Comparison of ENCODE assay signal across 17 cellular contexts in the genomic region with DNA sequence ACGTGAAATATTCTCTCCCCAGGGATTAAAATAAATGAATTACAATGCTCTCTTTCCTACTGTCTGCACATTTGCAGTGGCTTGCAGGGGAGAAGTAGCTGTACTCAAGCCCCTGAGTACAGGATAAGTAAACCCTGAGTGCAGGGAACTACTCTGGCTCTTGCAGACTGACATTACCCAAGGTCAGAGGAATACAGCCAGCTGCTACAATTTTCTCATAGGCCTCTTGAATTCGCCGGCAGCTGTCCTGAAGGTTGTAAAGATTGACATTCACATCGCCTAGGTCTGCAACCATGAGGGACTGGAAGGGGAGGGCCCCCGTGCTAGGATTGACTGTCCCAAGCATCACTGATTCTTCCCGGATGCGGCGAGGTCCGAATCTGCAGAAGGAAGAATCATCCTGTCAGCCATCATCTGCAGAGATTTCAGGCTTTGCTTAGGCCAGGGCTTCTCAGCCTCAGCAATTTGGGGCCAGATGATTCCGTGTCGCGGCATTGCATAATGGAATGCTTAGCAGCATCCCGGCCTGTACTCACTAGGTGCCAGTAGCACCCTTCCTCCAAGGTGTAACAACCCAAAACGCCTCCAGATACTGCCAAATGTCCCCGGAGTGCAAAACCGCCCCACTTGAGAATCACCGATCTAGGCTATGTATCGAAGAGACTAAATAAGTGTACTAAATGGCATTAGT. TPM values are rescaled to one million over a fixed set of nuclear protein-coding genes. Genes with fewer than 3 reads are reported as not detected.
DNase-seq lines count a peak whose midpoint lies in the region; ATAC-seq and TF ChIP-seq lines count a peak whose summit lies in the region.
"Had no signal": no experiment of that assay in that cellular context is flagged by ENCODE, and none has a peak within 500 bp of the region (broad histone marks: within the 10 kb centered on the region; RNA-seq: fewer than 3 reads in every experiment).

No MANE protein-coding gene starts in this region.

- no peaks in the 10 kb centered on the region for H4K20me1 ChIP-seq in mammary epithelial cell (ENCODE audit: insufficient read depth, low read length)

- H3K36me3 ChIP-seq in liver (ENCODE audit: control insufficient read depth in 4 of 4, insufficient read depth in 3 of 4, low read depth in 1 of 4, low read length in 3 of 4) = no peaks in the 10 kb centered on the region
- H3K36me3 ChIP-seq in mammary epithelial cell (ENCODE audit: insufficient read depth, low read length) = no peaks in the 10 kb centered on the region
- H3K36me3 ChIP-seq: brain microvascular endothelial cell, right atrium auricular region had no signal

- no TSS peak for BruUV-seq in mammary epithelial cell (replicated peaks; lab: Mats Ljungman, UMichigan)

- dilution Hi-C loops in mammary epithelial cell (cut with HindIII; ENCODE audit: low sequenced_read_pairs) = no loop called here

- H3K79me2 ChIP-seq in mammary epithelial cell (ENCODE audit: insufficient read depth, low read length) = no peaks in the 10 kb centered on the region

- H3K27me3 Mint-ChIP-seq in activated naive CD4-positive, alpha-beta T cell treated with anti-CD3 and anti-CD28 coated beads, Interleukin-2, amount 50 U/mL, for 24 hours = no peaks in the 10 kb centered on the region
- H3K27me3 Mint-ChIP-seq in activated CD4-positive, alpha-beta memory T cell treated with anti-CD3 and anti-CD28 coated beads for 36 hours = no peaks in the 10 kb centered on the region
- peaks cover 6% of the 10 kb centered on the region for H3K27me3 Mint-ChIP-seq in type B pancreatic cell

- no peak for DNase-seq in activated naive CD4-positive, alpha-beta T cell (lab: John Stamatoyannopoulos, UW)
- DNase-seq in activated CD4-positive, alpha-beta memory T cell treated with anti-CD3 and anti-CD28 coated beads for 36 hours = no peak
- no peak for DNase-seq in type B pancreatic cell (ENCODE audit: extremely low spot score, unreplicated experiment)
- no peak for DNase-seq in mammary epithelial cell
- no peak for DNase-seq in NCI-H1694 (lab: John Stamatoyannopoulos, UW)
- DNase-seq: activated effector memory CD4-positive, alpha-beta T cell treated with anti-CD3 and anti-CD28 coated beads, Interleukin-2, amount 50 U/mL, for 16 hours; AML-193; brain microvascular endothelial cell; DMS 273 treated with DMSO at 0.1 percent for 48 hours; dorsolateral prefrontal cortex; GF-D8; GM23248; NCI-H1417 had no signal

- H3K9ac ChIP-seq in liver (ENCODE audit: low read depth in 1 of 2, low read length in 2 of 2) (no peak overlapping the region), mammary epithelial cell (ENCODE audit: insufficient read depth, low read length) (no peak overlapping the region)
- H3K9ac ChIP-seq: GM23248 had no signal

- POLR2A ChIA-PET in activated CD4-positive, alpha-beta memory T cell treated with anti-CD3 and anti-CD28 coated beads for 36 hours (lab: Charles Lee) = interaction anchor here (0.9 kb wide), 1 partner anchor 35 kb away, joined by 3 read pairs; no protein-coding TSS in a partner anchor

- intact Hi-C loops in activated CD4-positive, alpha-beta memory T cell treated with anti-CD3 and anti-CD28 coated beads for 36 hours (cut with micrococcal nuclease) = no loop called here
- intact Hi-C loops in mammary epithelial cell (cut with micrococcal nuclease) = no loop called here

- H3K36me3 Mint-ChIP-seq in activated naive CD4-positive, alpha-beta T cell treated with anti-CD3 and anti-CD28 coated beads, Interleukin-2, amount 50 U/mL, for 24 hours = peaks cover 16% of the 10 kb centered on the region
- peaks cover 15% of the 10 kb centered on the region for H3K36me3 Mint-ChIP-seq in activated CD4-positive, alpha-beta memory T cell treated with anti-CD3 and anti-CD28 coated beads for 36 hours
- H3K36me3 Mint-ChIP-seq in type B pancreatic cell = no peaks in the 10 kb centered on the region

- no peak overlapping the region for H3K4me2 ChIP-seq in mammary epithelial cell (ENCODE audit: insufficient read depth, low read depth, low read length)

- CTCF ChIA-PET in activated CD4-positive, alpha-beta memory T cell treated with anti-CD3 and anti-CD28 coated beads for 36 hours (lab: Charles Lee) = no interaction called here
- CTCF ChIA-PET in mammary epithelial cell (lab: Charles Lee; ENCODE audit: low non-redundant PET) = no interaction called here

- TF ChIP-seq RAD21 in liver (IDR thresholded peaks at IDR 0.05) = peak; percentile 16 to 47

- H3K9me3 Mint-ChIP-seq in activated naive CD4-positive, alpha-beta T cell treated with anti-CD3 and anti-CD28 coated beads, Interleukin-2, amount 50 U/mL, for 24 hours = no peaks in the 10 kb centered on the region
- H3K9me3 Mint-ChIP-seq in activated CD4-positive, alpha-beta memory T cell treated with anti-CD3 and anti-CD28 coated beads for 36 hours = no peaks in the 10 kb centered on the region
- H3K9me3 Mint-ChIP-seq in type B pancreatic cell = no peaks in the 10 kb centered on the region

- H3K4me1 ChIP-seq in liver (ENCODE audit: control insufficient read depth in 4 of 4, insufficient read depth in 4 of 4, low read length in 3 of 4) (peaks cover 5 to 39% (median 34%) of the 10 kb centered on the region in 4 donors), mammary epithelial cell (ENCODE audit: insufficient read depth, low read length) (peaks cover 13% of the 10 kb centered on the region)

- TF ChIP-seq CTCF in liver (IDR thresholded peaks at IDR 0.05; ENCODE audit: low read depth, low read length, missing input control) (no peak), type B pancreatic cell (conservative IDR thresholded peaks at IDR 0.05) (no peak), mammary epithelial cell (conservative IDR thresholded peaks at IDR 0.05 in 1 of 2, IDR thresholded peaks at IDR 0.05 in 1 of 2; ENCODE audit: extremely low read depth in 1 of 2, insufficient read depth in 1 of 2, low read depth in 1 of 2, low read length in 2 of 2) (no peak)

- H3K4me3 Mint-ChIP-seq in activated naive CD4-positive, alpha-beta T cell treated with anti-CD3 and anti-CD28 coated beads, Interleukin-2, amount 50 U/mL, for 24 hours = peak overlapping the region; percentile 82
- H3K4me3 Mint-ChIP-seq in activated CD4-positive, alpha-beta memory T cell treated with anti-CD3 and anti-CD28 coated beads for 36 hours = peak overlapping the region; percentile 74
- peak overlapping the region; percentile 62 for H3K4me3 Mint-ChIP-seq in type B pancreatic cell

- H3K27ac Mint-ChIP-seq in activated naive CD4-positive, alpha-beta T cell treated with anti-CD3 and anti-CD28 coated beads, Interleukin-2, amount 50 U/mL, for 24 hours = peak overlapping the region; percentile 92
- peak overlapping the region; percentile 9 for H3K27ac Mint-ChIP-seq in activated CD4-positive, alpha-beta memory T cell treated with anti-CD3 and anti-CD28 coated beads for 36 hours
- H3K27ac Mint-ChIP-seq in type B pancreatic cell = no peak overlapping the region

- H3K4me3 ChIP-seq in liver (ENCODE audit: low read depth in 1 of 3, low read length in 3 of 3) (peak overlapping the region in 1 of 3 donors; percentile 70), mammary epithelial cell (replicated peaks in 1 of 3; ENCODE audit: insufficient read depth in 1 of 3, low read depth in 2 of 3, low read length in 3 of 3) (no peak overlapping the region)
- H3K4me3 ChIP-seq: GM23248, right atrium auricular region had no signal

- ATAC-seq in GM18868 (IDR thresholded peaks at IDR 0.05; ENCODE audit: unreplicated experiment) = no peak

- no peak overlapping the region for H2AFZ ChIP-seq in mammary epithelial cell (ENCODE audit: low read depth, low read length)
- H2AFZ ChIP-seq: GM23248 had no signal

- no peaks in the 10 kb centered on the region for H3K27me3 ChIP-seq in liver (ENCODE audit: control insufficient read depth in 4 of 4, insufficient read depth in 4 of 4, low read length in 3 of 4)
- H3K27me3 ChIP-seq in mammary epithelial cell (ENCODE audit: insufficient read depth, low read length) = no peaks in the 10 kb centered on the region
- H3K27me3 ChIP-seq: brain microvascular endothelial cell, right atrium auricular region had no signal

- WGBS in liver = 61% methylated on average over 18 of the region's 18 CpGs
- WGBS in mammary epithelial cell (ENCODE audit: low coverage, missing lambda C conversion rate) = 95% methylated on average over 17 of the region's 18 CpGs

- no peak overlapping the region for H3K27ac ChIP-seq in liver (ENCODE audit: low read depth in 1 of 2, low read length in 2 of 2)
- H3K27ac ChIP-seq in mammary epithelial cell (ENCODE audit: insufficient read depth, low read depth, low read length) = no peak overlapping the region
- H3K27ac ChIP-seq: brain microvascular endothelial cell, GM23248, right atrium auricular region had no signal

- H3K9me3 ChIP-seq in liver (ENCODE audit: control insufficient read depth in 4 of 4, low read length in 3 of 4) (no peaks in the 10 kb centered on the region), mammary epithelial cell (replicated peaks; ENCODE audit: insufficient read depth, low read length) (no peaks in the 10 kb centered on the region)
- H3K9me3 ChIP-seq: right atrium auricular region had no signal

- in situ Hi-C loops in mammary epithelial cell (cut with MboI; ENCODE audit: low sequenced_read_pairs in 2 of 2) = no loop called here

- peaks cover 53% of the 10 kb centered on the region for H3K4me1 Mint-ChIP-seq in activated naive CD4-positive, alpha-beta T cell treated with anti-CD3 and anti-CD28 coated beads, Interleukin-2, amount 50 U/mL, for 24 hours
- peaks cover 38% of the 10 kb centered on the region for H3K4me1 Mint-ChIP-seq in activated CD4-positive, alpha-beta memory T cell treated with anti-CD3 and anti-CD28 coated beads for 36 hours (ENCODE audit: low read depth)
- peaks cover 12% of the 10 kb centered on the region for H3K4me1 Mint-ChIP-seq in type B pancreatic cell (ENCODE audit: unreplicated experiment)

RNA-seq across cellular contexts. Expression of a gene that starts 1.7 kb away (rescaled TPM):
- 10 to 100 TPM; 13.9 to 15.2 TPM for total RNA-seq in activated CD4-positive, alpha-beta memory T cell treated with anti-CD3 and anti-CD28 coated beads for 36 hours
- total RNA-seq in liver = 10 to 100 TPM; 33.3 to 83.6 TPM
- 10 to 100 TPM; 31.9 to 48.0 TPM for polyA plus RNA-seq in liver
- 5.4 and 7.2 TPM in 2 replicates for total RNA-seq in type B pancreatic cell (ENCODE audit: low replicate concordance)
- total RNA-seq in mammary epithelial cell = under 1 TPM; 0.28 to 0.83 TPM
- polyA plus RNA-seq in mammary epithelial cell = 0.50 TPM
- not detected for polyA minus RNA-seq in mammary epithelial cell
- total RNA-seq: right atrium auricular region had no signal

RNA-seq across cellular contexts. Expression of a gene that starts 34.1 kb away (rescaled TPM):
- total RNA-seq in activated CD4-positive, alpha-beta memory T cell treated with anti-CD3 and anti-CD28 coated beads for 36 hours = 10 to 100 TPM; 26.3 to 28.2 TPM
- total RNA-seq in liver (10 to 100 TPM; 70.8 to 72.5 TPM), type B pancreatic cell (ENCODE audit: low replicate concordance) (38.7 and 53.9 TPM in 2 replicates), mammary epithelial cell (10 to 100 TPM; 22.2 to 29.7 TPM)
- polyA plus RNA-seq in liver (10 to 100 TPM in 1 of 2 donors, 1 to 10 TPM in 1; 9.5 to 13.1 TPM), mammary epithelial cell (7.7 TPM)
- 18.8 TPM for polyA minus RNA-seq in mammary epithelial cell

RNA-seq across cellular contexts. Expression of a gene that starts 56.5 kb away (rescaled TPM):
- total RNA-seq in activated CD4-positive, alpha-beta memory T cell treated with anti-CD3 and anti-CD28 coated beads for 36 hours = 10 to 100 TPM; 10.0 to 10.4 TPM
- total RNA-seq in liver (10 to 100 TPM in 1 of 2 donors, 1 to 10 TPM in 1; 9.2 to 13.1 TPM), type B pancreatic cell (ENCODE audit: low replicate concordance) (23.7 and 26.3 TPM in 2 replicates), mammary epithelial cell (10 to 100 TPM; 16.0 to 23.8 TPM)
- polyA plus RNA-seq in liver (10 to 100 TPM in 1 of 2 donors, 1 to 10 TPM in 1; 3.3 to 14.2 TPM), mammary epithelial cell (12.1 TPM)
- polyA minus RNA-seq in mammary epithelial cell = 17.4 TPM

RNA-seq across cellular contexts. Expression of a gene that starts 59.1 kb away (rescaled TPM):
- 10 to 100 TPM; 10.5 to 11.5 TPM for total RNA-seq in activated CD4-positive, alpha-beta memory T cell treated with anti-CD3 and anti-CD28 coated beads for 36 hours
- total RNA-seq in liver (1 to 10 TPM; 4.2 to 4.4 TPM), type B pancreatic cell (ENCODE audit: low replicate concordance) (13.1 and 13.5 TPM in 2 replicates), mammary epithelial cell (1 to 10 TPM; 4.8 to 5.0 TPM)
- polyA plus RNA-seq in liver (1 to 10 TPM; 2.8 to 5.8 TPM), mammary epithelial cell (5.2 TPM)
- 17.1 TPM for polyA minus RNA-seq in mammary epithelial cell
